In genomic region chr11:117519590-117519989, GRCh38 we compare ENCODE assay signal across 21 cellular contexts.
DNase-seq lines count a peak whose midpoint lies in the region; ATAC-seq and TF ChIP-seq lines count a peak whose summit lies in the region.
"Had no signal": no experiment of that assay in that cellular context is flagged by ENCODE, and none has a peak within 500 bp of the region (broad histone marks: within the 10 kb centered on the region; RNA-seq: fewer than 3 reads in every experiment).

No MANE protein-coding gene starts in this region.

- H3K14ac ChIP-seq in neuronal stem cell (ENCODE audit: low read length): no peak overlapping the region

- no peak overlapping the region for H3K4me2 ChIP-seq in neuronal stem cell (ENCODE audit: insufficient read depth, low read length, poor library complexity, severe bottlenecking)

- H4K8ac ChIP-seq in neuronal stem cell (ENCODE audit: low read depth, low read length): no peak overlapping the region

- H3K27ac Mint-ChIP-seq in T-helper 17 cell: peak overlapping the region; percentile 32
- H3K27ac Mint-ChIP-seq: activated naive CD8-positive, alpha-beta T cell treated with anti-CD3 and anti-CD28 coated beads for 36 hours had no signal

- no peak for TF ChIP-seq EP300 in gastroesophageal sphincter (IDR thresholded peaks at IDR 0.05)

- intact Hi-C loops in uterus (cut with DNase I; ENCODE audit: low total_unique reads): no loop called here

- TF ChIP-seq CTCF in gastroesophageal sphincter (IDR thresholded peaks at IDR 0.05): no peak
- no peak for TF ChIP-seq CTCF in uterus (IDR thresholded peaks at IDR 0.05)

- no peaks in the 10 kb centered on the region for H3K79me1 ChIP-seq in neuronal stem cell (ENCODE audit: low read depth, low read length)

- peaks cover 0 to 12% (median 0%) of the 10 kb centered on the region in 3 donors for H3K4me1 ChIP-seq in gastroesophageal sphincter
- H3K4me1 ChIP-seq in neuronal stem cell (ENCODE audit: control insufficient read depth in 2 of 2, insufficient read depth in 1 of 2, low read depth in 1 of 2, low read length in 2 of 2): peaks cover 0 to 6% of the 10 kb centered on the region in 2 donors
- no peaks in the 10 kb centered on the region for H3K4me1 ChIP-seq in uterus
- H3K4me1 ChIP-seq: breast epithelium, tibial nerve had no signal

- TF ChIP-seq POLR2A in gastroesophageal sphincter (IDR thresholded peaks at IDR 0.05): no peak
- no peak for TF ChIP-seq POLR2A in uterus (IDR thresholded peaks at IDR 0.05)

- H3K36me3 ChIP-seq in gastroesophageal sphincter: peaks cover 0 to 6% of the 10 kb centered on the region in 2 donors
- H3K36me3 ChIP-seq in neuronal stem cell (replicated peaks in 1 of 2; ENCODE audit: control insufficient read depth in 2 of 2, insufficient read depth in 2 of 2, low read length in 2 of 2): no peaks in the 10 kb centered on the region
- no peaks in the 10 kb centered on the region for H3K36me3 ChIP-seq in uterus
- H3K36me3 ChIP-seq: breast epithelium, neutrophil, tibial nerve had no signal

- H2BK5ac ChIP-seq in neuronal stem cell (ENCODE audit: low read length): no peak overlapping the region

- H2BK15ac ChIP-seq in neuronal stem cell (ENCODE audit: low read length): no peak overlapping the region

- peak overlapping the region; percentile 41 for H2AK5ac ChIP-seq in neuronal stem cell (ENCODE audit: low read depth, low read length)

- H3K23ac ChIP-seq in neuronal stem cell (ENCODE audit: low read depth, low read length, poor library complexity): no peak overlapping the region

- DNase-seq in HT-29 (ENCODE audit: low spot score): peak; percentile 33
- DNase-seq in T-helper 17 cell: no peak
- DNase-seq in neuronal stem cell (ENCODE audit: low spot score): no peak
- no peak for DNase-seq in NCI-H82 treated with DMSO at 0.1 percent for 48 hours (lab: John Stamatoyannopoulos, UW; ENCODE audit: unreplicated experiment)
- DNase-seq in HuH-7 (ENCODE audit: low spot score): no peak
- no peak for DNase-seq in DMS79 treated with DMSO at 0.1 percent for 48 hours (lab: John Stamatoyannopoulos, UW)
- no peak for DNase-seq in uterus
- DNase-seq: activated CD4-positive, alpha-beta T cell treated with anti-CD3 and anti-CD28 coated beads for 1 hour; activated CD8-positive, alpha-beta memory T cell treated with anti-CD3 and anti-CD28 coated beads for 24 hours; activated naive CD8-positive, alpha-beta T cell treated with anti-CD3 and anti-CD28 coated beads for 36 hours; COR-L47; EL; left cardiac atrium; NCI-H146; NCI-H2171 treated with DMSO at 0.1 percent for 48 hours; stimulated activated naive CD4-positive, alpha-beta T cell treated with Interleukin-2 at 50 U/mL for 16 hours; T1000 had no signal

- H3K27ac ChIP-seq in gastroesophageal sphincter (peak overlapping the region in 1 of 4 donors; percentile 24), neuronal stem cell (replicated peaks; ENCODE audit: low read length) (no peak overlapping the region), uterus (no peak overlapping the region)
- H3K27ac ChIP-seq: breast epithelium, neutrophil, tibial nerve had no signal

- no peak overlapping the region for H2BK120ac ChIP-seq in neuronal stem cell (ENCODE audit: low read depth, low read length)

- H3K4me3 ChIP-seq in gastroesophageal sphincter: no peak overlapping the region
- H3K4me3 ChIP-seq in neuronal stem cell (ENCODE audit: low read length in 2 of 2): no peak overlapping the region
- H3K4me3 ChIP-seq in uterus: no peak overlapping the region
- H3K4me3 ChIP-seq: breast epithelium, tibial nerve had no signal

- 51 to 60% methylated on average over 2 to 3 of the region's 4 CpGs for WGBS in gastroesophageal sphincter (ENCODE audit: low coverage in 1 of 2), 2 donors
- WGBS in neuronal stem cell (ENCODE audit: extremely low coverage in 2 of 2, insufficient read length in 2 of 2, insufficient replicate concordance in 1 of 2), 2 donors: no CpG with 5 or more reads among the region's 4 CpGs

- no peaks in the 10 kb centered on the region for H3K9me3 ChIP-seq in T-helper 17 cell (ENCODE audit: control insufficient read depth, low read length, poor library complexity, severe bottlenecking)
- H3K9me3 ChIP-seq in gastroesophageal sphincter: no peaks in the 10 kb centered on the region
- H3K9me3 ChIP-seq in neuronal stem cell (replicated peaks in 1 of 2; ENCODE audit: control insufficient read depth in 2 of 2, insufficient read depth in 1 of 2, low read depth in 1 of 2, low read length in 2 of 2): no peaks in the 10 kb centered on the region
- H3K9me3 ChIP-seq in uterus: no peaks in the 10 kb centered on the region
- H3K9me3 ChIP-seq: breast epithelium, neutrophil, tibial nerve had no signal

- H2AFZ ChIP-seq in neuronal stem cell (ENCODE audit: low read length): no peak overlapping the region

- peaks cover 12% of the 10 kb centered on the region for H3K27me3 ChIP-seq in gastroesophageal sphincter
- H3K27me3 ChIP-seq in neuronal stem cell (ENCODE audit: control insufficient read depth in 3 of 3, insufficient read depth in 3 of 3, low read depth in 1 of 3, low read length in 3 of 3): peaks cover 0 to 20% (median 4%) of the 10 kb centered on the region in 3 experiments
- H3K27me3 ChIP-seq in uterus: no peaks in the 10 kb centered on the region
- H3K27me3 ChIP-seq: breast epithelium, neutrophil, tibial nerve had no signal

- peaks cover 26% of the 10 kb centered on the region for H3K27me3 Mint-ChIP-seq in T-helper 17 cell
- H3K27me3 Mint-ChIP-seq: activated naive CD8-positive, alpha-beta T cell treated with anti-CD3 and anti-CD28 coated beads for 36 hours had no signal

- H3K4me1 Mint-ChIP-seq in T-helper 17 cell: no peaks in the 10 kb centered on the region
- H3K4me1 Mint-ChIP-seq: activated naive CD8-positive, alpha-beta T cell treated with anti-CD3 and anti-CD28 coated beads for 36 hours had no signal

- H3K18ac ChIP-seq in neuronal stem cell (ENCODE audit: low read length): no peak overlapping the region

- no peak overlapping the region for H4K91ac ChIP-seq in neuronal stem cell (ENCODE audit: low read depth, low read length, poor library complexity)

- no peak for ATAC-seq in T-helper 17 cell
- peak; percentile 30 for ATAC-seq in gastroesophageal sphincter
- ATAC-seq: left cardiac atrium had no signal

- H3K4ac ChIP-seq in neuronal stem cell (ENCODE audit: low read length): no peak overlapping the region

- no peak overlapping the region for H2BK12ac ChIP-seq in neuronal stem cell (ENCODE audit: low read length)

- no peak overlapping the region for H3K4me3 Mint-ChIP-seq in T-helper 17 cell
- H3K4me3 Mint-ChIP-seq: activated naive CD8-positive, alpha-beta T cell treated with anti-CD3 and anti-CD28 coated beads for 36 hours had no signal

- no peak overlapping the region for H3K9ac ChIP-seq in neuronal stem cell (ENCODE audit: low read depth, low read length, poor library complexity)

- no peaks in the 10 kb centered on the region for H3K36me3 Mint-ChIP-seq in T-helper 17 cell (ENCODE audit: low read depth)
- H3K36me3 Mint-ChIP-seq: activated naive CD8-positive, alpha-beta T cell treated with anti-CD3 and anti-CD28 coated beads for 36 hours had no signal
